ENCODE assay signal across 13 cellular contexts in genomic region chr11:1484716-1485503, GRCh38. TPM values are rescaled to one million over a fixed set of nuclear protein-coding genes. Genes with fewer than 3 reads are reported as not detected.
DNase-seq lines count a peak whose midpoint lies in the region; ATAC-seq and TF ChIP-seq lines count a peak whose summit lies in the region.
"Had no signal": no experiment of that assay in that cellular context is flagged by ENCODE, and none has a peak within 500 bp of the region (broad histone marks: within the 10 kb centered on the region; RNA-seq: fewer than 3 reads in every experiment).

No MANE protein-coding gene starts in this region.

- no peaks in the 10 kb centered on the region for H3K9me3 ChIP-seq in mucosa of rectum (ENCODE audit: control insufficient read depth in 2 of 2, low read length in 2 of 2)
- H3K9me3 ChIP-seq in hepatocyte (ENCODE audit: low read depth) = no peaks in the 10 kb centered on the region
- H3K9me3 ChIP-seq: gastrocnemius medialis had no signal

- no peaks in the 10 kb centered on the region for H3K27me3 Mint-ChIP-seq in type B pancreatic cell

- peaks cover 10% of the 10 kb centered on the region for H3K4me1 Mint-ChIP-seq in type B pancreatic cell (ENCODE audit: unreplicated experiment)

- H3K79me2 ChIP-seq in hepatocyte = peaks cover 16% of the 10 kb centered on the region

- H3K4me3 ChIP-seq in coronary artery = peak overlapping the region; percentile 77
- no peak overlapping the region for H3K4me3 ChIP-seq in mucosa of rectum (ENCODE audit: low read length in 2 of 2)
- no peak overlapping the region for H3K4me3 ChIP-seq in hepatocyte

- H3K36me3 Mint-ChIP-seq in activated naive CD4-positive, alpha-beta T cell treated with anti-CD3 and anti-CD28 coated beads, Interleukin-2, amount 50 U/mL, for 72 hours = no peaks in the 10 kb centered on the region
- no peaks in the 10 kb centered on the region for H3K36me3 Mint-ChIP-seq in type B pancreatic cell

- no peak for TF ChIP-seq CTCF in coronary artery (IDR thresholded peaks at IDR 0.05)
- peak; percentile 18 for TF ChIP-seq CTCF in type B pancreatic cell (conservative IDR thresholded peaks at IDR 0.05)
- TF ChIP-seq CTCF in hepatocyte (IDR thresholded peaks at IDR 0.05; ENCODE audit: poor library complexity) = no peak

- 92% methylated on average over 20 of the region's 20 CpGs for WGBS in hepatocyte (ENCODE audit: low lambda C conversion rate, missing lambda C conversion rate)

- no peaks in the 10 kb centered on the region for H3K9me2 ChIP-seq in hepatocyte (replicated peaks; ENCODE audit: insufficient read depth)

- no peak overlapping the region for H2AFZ ChIP-seq in hepatocyte

- peak overlapping the region; percentile 30 to 87 for H3K27ac Mint-ChIP-seq in activated naive CD4-positive, alpha-beta T cell treated with anti-CD3 and anti-CD28 coated beads, Interleukin-2, amount 50 U/mL, for 72 hours
- H3K27ac Mint-ChIP-seq in type B pancreatic cell = peak overlapping the region; percentile 6

- H3K27me3 ChIP-seq in mucosa of rectum (ENCODE audit: control insufficient read depth in 2 of 2, insufficient read depth in 2 of 2, low read length in 2 of 2) (no peaks in the 10 kb centered on the region), hepatocyte (no peaks in the 10 kb centered on the region)
- H3K27me3 ChIP-seq: gastrocnemius medialis had no signal

- peaks cover 56% of the 10 kb centered on the region for H4K20me1 ChIP-seq in hepatocyte (ENCODE audit: insufficient read depth, poor library complexity, severe bottlenecking)

- no peak overlapping the region for H3K4me3 Mint-ChIP-seq in type B pancreatic cell

- DNase-seq in activated naive CD4-positive, alpha-beta T cell treated with anti-CD3 and anti-CD28 coated beads, Interleukin-2, amount 50 U/mL, for 72 hours (ENCODE audit: low spot score in 2 of 2) = no peak
- no peak for DNase-seq in activated naive CD4-positive, alpha-beta T cell treated with Interleukin-2 at 50 U/mL for 16 hours
- DNase-seq in coronary artery (ENCODE audit: low spot score) = no peak
- no peak for DNase-seq in type B pancreatic cell (ENCODE audit: extremely low spot score, unreplicated experiment)
- no peak for DNase-seq in hepatocyte (ENCODE audit: low spot score)
- DNase-seq in retina = no peak
- no peak for DNase-seq in iPS-NIHi11 (ENCODE audit: low spot score)
- DNase-seq: ACHN, DND-41, T1000 had no signal

- no peak overlapping the region for H3K9ac ChIP-seq in mucosa of rectum (ENCODE audit: low read depth in 1 of 2, low read length in 2 of 2)

- peaks cover 28 to 32% of the 10 kb centered on the region in 2 donors for H3K4me1 ChIP-seq in mucosa of rectum (ENCODE audit: control insufficient read depth in 2 of 2, insufficient read depth in 2 of 2, low read length in 2 of 2)
- H3K4me1 ChIP-seq in hepatocyte (ENCODE audit: insufficient read depth) = no peaks in the 10 kb centered on the region

- H3K27ac ChIP-seq in coronary artery = peak overlapping the region; percentile 97 to 99
- H3K27ac ChIP-seq in mucosa of rectum (ENCODE audit: low read depth in 2 of 2, low read length in 2 of 2) = peak overlapping the region; percentile 67 to 72
- H3K27ac ChIP-seq in hepatocyte = no peak overlapping the region

- no peak for ATAC-seq in activated naive CD4-positive, alpha-beta T cell treated with anti-CD3 and anti-CD28 coated beads, Interleukin-2, amount 50 U/mL, for 72 hours
- ATAC-seq: gastrocnemius medialis, sciatic nerve had no signal

- no peak overlapping the region for H3K4me2 ChIP-seq in hepatocyte

- H3K9me3 Mint-ChIP-seq in activated naive CD4-positive, alpha-beta T cell treated with anti-CD3 and anti-CD28 coated beads, Interleukin-2, amount 50 U/mL, for 72 hours = no peaks in the 10 kb centered on the region
- H3K9me3 Mint-ChIP-seq in type B pancreatic cell = no peaks in the 10 kb centered on the region

- H3K36me3 ChIP-seq in mucosa of rectum (ENCODE audit: control insufficient read depth in 2 of 2, insufficient read depth in 2 of 2, low read length in 2 of 2) = peaks cover 5 to 11% of the 10 kb centered on the region in 2 donors
- H3K36me3 ChIP-seq in hepatocyte (replicated peaks; ENCODE audit: insufficient read depth, low read depth) = no peaks in the 10 kb centered on the region

RNA-seq across cellular contexts. Expression of gene MOB2, which starts 1.7 kb away (rescaled TPM):
- 10 to 100 TPM; 17.7 to 23.2 TPM for total RNA-seq in activated naive CD4-positive, alpha-beta T cell treated with anti-CD3 and anti-CD28 coated beads, Interleukin-2, amount 50 U/mL, for 72 hours
- 39.6 and 46.8 TPM in 2 replicates for total RNA-seq in type B pancreatic cell (ENCODE audit: low replicate concordance)
- total RNA-seq in hepatocyte = 12.5 and 18.5 TPM in 2 replicates
- 37.5 and 48.2 TPM in 2 replicates for polyA plus RNA-seq in hepatocyte
